20 cellular contexts compared by ENCODE assay signal in genomic region chr6:149847943-149848267, GRCh38. TPM values are rescaled to one million over a fixed set of nuclear protein-coding genes. Genes with fewer than 3 reads are reported as not detected.
A peak's percentile ranks its signal among the peaks of the same experiment; 100 is the strongest.
DNase-seq lines count a peak whose midpoint lies in the region; ATAC-seq, FAIRE-seq and TF ChIP-seq lines count a peak whose summit lies in the region.
"Had no signal": no experiment of that assay in that cellular context is flagged by ENCODE, and none has a peak within 500 bp of the region (broad histone marks: within the 10 kb centered on the region; RNA-seq: fewer than 3 reads in every experiment).

No MANE protein-coding gene starts in this region.

- TF ChIP-seq CTCF in HepG2 (CRISPR knock-in tag; IDR thresholded peaks at IDR 0.05), result no peak
- no peak for TF ChIP-seq CTCF in right lobe of liver (IDR thresholded peaks at IDR 0.05)
- TF ChIP-seq CTCF in VCaP (conservative IDR thresholded peaks at IDR 0.05), result no peak

- CTCF ChIA-PET in HepG2 (lab: Yijun Ruan, JAX; ENCODE audit: low intra/inter-chr PET ratio, low total read pairs), result no interaction called here

- no peak overlapping the region for H3K9ac ChIP-seq in HepG2 (ENCODE audit: insufficient read depth, low read depth, low read length)

- no peaks in the 10 kb centered on the region for H3K9me3 ChIP-seq in HepG2 (ENCODE audit: low read length)
- no peaks in the 10 kb centered on the region for H3K9me3 ChIP-seq in right lobe of liver
- H3K9me3 ChIP-seq: ascending aorta, lower lobe of right lung had no signal

- TF ChIP-seq RAD21 in HepG2 (CRISPR knock-in tag; IDR thresholded peaks at IDR 0.05), result no peak

- H3K27ac ChIP-seq in HepG2 (ENCODE audit: extremely low read length, insufficient read depth, low read length) (no peak overlapping the region), right lobe of liver (no peak overlapping the region), VCaP (peak overlapping the region; percentile 24; the same call in 1 of the 2 replicates)
- H3K27ac ChIP-seq: ascending aorta, coronary artery, lower lobe of right lung had no signal

- DNase-seq in HepG2 (ENCODE audit: low spot score), result no peak
- DNase-seq in right lobe of liver, result no peak
- DNase-seq in kidney tubule cell (ENCODE audit: low spot score), result peak; percentile 71
- DNase-seq in SKM-1 treated with dmso at 0.1 percent for 144 hours (lab: John Stamatoyannopoulos, UW; ENCODE audit: unreplicated experiment), result no peak
- DNase-seq in UCSD-AML1 (lab: John Stamatoyannopoulos, UW; ENCODE audit: unreplicated experiment), result no peak
- DNase-seq in CD1c-positive myeloid dendritic cell (ENCODE audit: extremely low spot score), result no peak
- no peak for DNase-seq in C1 segment of cervical spinal cord (lab: John Stamatoyannopoulos, UW)
- DNase-seq: activated CD8-positive, alpha-beta memory T cell treated with anti-CD3 and anti-CD28 coated beads, Interleukin-2, amount 50 U/mL, for 48 hours; activated gamma-delta T cell treated with Interleukin-2 at 50 U/mL for 16 hours; lower lobe of right lung; MM.1S; naive thymus-derived CD8-positive, alpha-beta T cell; NCI-H510A had no signal

- intact Hi-C loops in HepG2 (cut with micrococcal nuclease; ENCODE audit: unreplicated experiment), result loop anchor here (1.0 kb wide), 1 partner anchor 12 kb away; no protein-coding TSS in a partner anchor
- intact Hi-C loops in right lobe of liver (cut with DNase I), result no loop called here

- ATAC-seq in HepG2, result no peak
- no peak for ATAC-seq in right lobe of liver
- ATAC-seq: naive thymus-derived CD8-positive, alpha-beta T cell had no signal

- no peaks in the 10 kb centered on the region for H3K27me3 ChIP-seq in HepG2 (ENCODE audit: control insufficient read depth in 1 of 2, insufficient read depth in 2 of 2, low read length in 2 of 2)
- no peaks in the 10 kb centered on the region for H3K27me3 ChIP-seq in right lobe of liver
- H3K27me3 ChIP-seq: ascending aorta had no signal

- no peaks in the 10 kb centered on the region for H3K79me2 ChIP-seq in HepG2 (ENCODE audit: insufficient read depth, low read length)

- FAIRE-seq in HepG2 (lab: Jason Lieb, UNC), result no peak
- FAIRE-seq: GM12878, urothelium cell line had no signal

- H4K20me1 ChIP-seq in HepG2 (ENCODE audit: insufficient read depth, low read length), result peaks cover 6% of the 10 kb centered on the region; the same call in 1 of the 2 replicates

- in situ Hi-C loops in HepG2 (cut with HindIII; ENCODE audit: extremely low pct_ligation_motif_present, low pct_unique_long_range_greater_than_20kb), result loop anchor here (10.0 kb wide), 1 partner anchor 157 kb away; no protein-coding TSS in a partner anchor

- H3K4me3 ChIP-seq in HepG2 (replicated peaks in 1 of 3; ENCODE audit: insufficient read depth in 1 of 3, low read depth in 2 of 3, low read length in 3 of 3) (no peak overlapping the region), right lobe of liver (no peak overlapping the region)
- H3K4me3 ChIP-seq: ascending aorta, coronary artery, GM12878, lower lobe of right lung had no signal

- no peak overlapping the region for H2AFZ ChIP-seq in HepG2 (ENCODE audit: low read length)

- no peak overlapping the region for H3K4me2 ChIP-seq in HepG2 (ENCODE audit: low read depth, low read length)

- peaks cover 0 to 31% of the 10 kb centered on the region in 2 experiments; a peak in 3 of 5 replicates for H3K36me3 ChIP-seq in HepG2 (replicated peaks in 1 of 2; ENCODE audit: control insufficient read depth in 1 of 2, insufficient read depth in 2 of 2, low read length in 2 of 2)
- no peaks in the 10 kb centered on the region for H3K36me3 ChIP-seq in right lobe of liver
- H3K36me3 ChIP-seq: ascending aorta, lower lobe of right lung had no signal

- H3K4me1 ChIP-seq in HepG2 (ENCODE audit: insufficient read depth, low read length), result peaks cover 33% of the 10 kb centered on the region
- peaks cover 0 to 6% (median 3%) of the 10 kb centered on the region in 4 donors for H3K4me1 ChIP-seq in right lobe of liver

- no TSS peak for BruUV-seq in HepG2 (replicated peaks; lab: Mats Ljungman, UMichigan)

- WGBS in HepG2 (ENCODE audit: low lambda C conversion rate), result 94% methylated on average over 4 of the region's 4 CpGs
- WGBS in right lobe of liver (ENCODE audit: insufficient coverage, low coverage, low lambda C conversion rate, missing lambda C conversion rate), result 90% methylated on average over 4 of the region's 4 CpGs

- no peak for TF ChIP-seq POLR2A in HepG2 (IDR thresholded peaks at IDR 0.05; ENCODE audit: insufficient read depth in 1 of 2, low read depth in 2 of 2, low read length in 2 of 2)
- TF ChIP-seq POLR2A in right lobe of liver (IDR thresholded peaks at IDR 0.05), result no peak

- TF ChIP-seq EP300 in HepG2 (IDR thresholded peaks at IDR 0.05; ENCODE audit: low read depth in 2 of 2, low read length in 2 of 2) (no peak), HepG2 (CRISPR knock-in tag; IDR thresholded peaks at IDR 0.05; ENCODE audit: borderline replicate concordance) (no peak)

- POLR2A ChIA-PET in HepG2 (lab: Yijun Ruan, JAX), result interaction anchor here (1.5 to 3.3 kb wide), 2 partner anchors 14 to 17 kb away, joined by 6 to 56 read pairs; partner anchors contain the start of gene LRP11

TF ChIP-seq in HepG2, 621 proteins besides CTCF, POLR2A, EP300 and RAD21 (continues in another document):
- TF ChIP-seq HDAC1 (CRISPR knock-in tag; IDR thresholded peaks at IDR 0.05) (0 out of 2 replicates have a peak, but pooled peaks have one; percentile 9), PREB (CRISPR knock-in tag; IDR thresholded peaks at IDR 0.05) (no peak)

RNA-seq across cellular contexts. Expression of gene LRP11, which starts 16.3 kb away (rescaled TPM):
- total RNA-seq in HepG2 (2016; rRNA removed; fragmentation: Illumina TruSeq; extraction: Trizol), result 32.1 and 48.9 TPM in 2 replicates
- 13.6 and 13.7 TPM in 2 replicates for total RNA-seq in HepG2 (2016; cell fraction: cytosol; rRNA removed; fragmentation: Illumina TruSeq; extraction: Trizol; ENCODE audit: low read depth)
- 32.2 and 47.6 TPM in 2 replicates for total RNA-seq in HepG2 (2016; cell fraction: insoluble cytoplasmic fraction; rRNA removed; fragmentation: Illumina TruSeq; extraction: Trizol)
- 24.5 and 28.9 TPM in 2 replicates for total RNA-seq in HepG2 (2016; cell fraction: membrane; rRNA removed; fragmentation: Illumina TruSeq; extraction: Trizol)
- total RNA-seq in HepG2 (2016; cell fraction: nucleus; rRNA removed; fragmentation: Illumina TruSeq; extraction: Trizol), result 41.9 and 47.5 TPM in 2 replicates
- 32.4 and 35.8 TPM in 2 replicates for polyA plus RNA-seq in HepG2 (2011; rRNA removed)
- polyA plus RNA-seq in HepG2 (2011; cell fraction: cytosol; rRNA removed), result 25.8 and 29.0 TPM in 2 replicates
- 17.4 and 23.9 TPM in 2 replicates for polyA plus RNA-seq in HepG2 (2011; cell fraction: nucleus; rRNA removed)
- 41.6 TPM in 2 replicates for polyA plus RNA-seq in HepG2 (2012)
- 5.0 and 5.9 TPM in 2 replicates for polyA plus RNA-seq in HepG2 (2016; cell fraction: cytosol; fragmentation: Illumina TruSeq; extraction: Trizol; ENCODE audit: low read depth)
- 33.9 and 34.7 TPM in 2 replicates for polyA plus RNA-seq in HepG2 (2016; cell fraction: insoluble cytoplasmic fraction; fragmentation: Illumina TruSeq; extraction: Trizol; ENCODE audit: low read depth)
- 16.2 and 18.5 TPM in 2 replicates for polyA plus RNA-seq in HepG2 (2016; cell fraction: membrane; fragmentation: Illumina TruSeq; extraction: Trizol; ENCODE audit: low read depth)
- polyA plus RNA-seq in HepG2 (2016; cell fraction: nucleus; fragmentation: Illumina TruSeq; extraction: Trizol; ENCODE audit: insufficient read depth, low read depth), result 61.0 and 62.4 TPM in 2 replicates
- polyA minus RNA-seq in HepG2 (2011; rRNA and poly(A)+ RNA removed; ENCODE audit: low replicate concordance), result 115 and 160 TPM in 2 replicates
- polyA minus RNA-seq in HepG2 (2011; cell fraction: cytosol; rRNA and poly(A)+ RNA removed), result 33.6 and 36.5 TPM in 2 replicates
- polyA minus RNA-seq in HepG2 (2011; cell fraction: nucleus; rRNA and poly(A)+ RNA removed), result 18.3 and 25.0 TPM in 2 replicates
- total RNA-seq in right lobe of liver, result 10 to 100 TPM in 1 of 6 experiments, 1 to 10 TPM in 5; 6.8 to 11.1 (median 9.3) TPM

RNA-seq across cellular contexts. Expression of gene RAET1E, which starts 50.0 kb away (rescaled TPM):
- total RNA-seq in HepG2 (2016; rRNA removed; fragmentation: Illumina TruSeq; extraction: Trizol), result not detected in 2 replicates
- not detected in 2 replicates for total RNA-seq in HepG2 (2016; cell fraction: cytosol; rRNA removed; fragmentation: Illumina TruSeq; extraction: Trizol; ENCODE audit: low read depth)
- total RNA-seq in HepG2 (2016; cell fraction: insoluble cytoplasmic fraction; rRNA removed; fragmentation: Illumina TruSeq; extraction: Trizol), result not detected in 2 replicates
- total RNA-seq in HepG2 (2016; cell fraction: membrane; rRNA removed; fragmentation: Illumina TruSeq; extraction: Trizol), result not detected in 2 replicates
- not detected in 2 replicates for total RNA-seq in HepG2 (2016; cell fraction: nucleus; rRNA removed; fragmentation: Illumina TruSeq; extraction: Trizol)
- not detected in 2 replicates for polyA plus RNA-seq in HepG2 (2011; rRNA removed)
- polyA plus RNA-seq in HepG2 (2011; cell fraction: cytosol; rRNA removed), result not detected in 2 replicates
- polyA plus RNA-seq in HepG2 (2011; cell fraction: nucleus; rRNA removed), result not detected in 2 replicates
- polyA plus RNA-seq in HepG2 (2012), result not detected in 2 replicates
- not detected in 2 replicates for polyA plus RNA-seq in HepG2 (2016; cell fraction: cytosol; fragmentation: Illumina TruSeq; extraction: Trizol; ENCODE audit: low read depth)
- not detected in 2 replicates for polyA plus RNA-seq in HepG2 (2016; cell fraction: insoluble cytoplasmic fraction; fragmentation: Illumina TruSeq; extraction: Trizol; ENCODE audit: low read depth)
- not detected in 2 replicates for polyA plus RNA-seq in HepG2 (2016; cell fraction: membrane; fragmentation: Illumina TruSeq; extraction: Trizol; ENCODE audit: low read depth)
- not detected in 2 replicates for polyA plus RNA-seq in HepG2 (2016; cell fraction: nucleus; fragmentation: Illumina TruSeq; extraction: Trizol; ENCODE audit: insufficient read depth, low read depth)
- polyA minus RNA-seq in HepG2 (2011; rRNA and poly(A)+ RNA removed; ENCODE audit: low replicate concordance), result 19.1 TPM in 1 of 2 replicates, not detected in the other
- polyA minus RNA-seq in HepG2 (2011; cell fraction: cytosol; rRNA and poly(A)+ RNA removed), result not detected in 2 replicates
- not detected in 2 replicates for polyA minus RNA-seq in HepG2 (2011; cell fraction: nucleus; rRNA and poly(A)+ RNA removed)
- not detected for total RNA-seq in right lobe of liver
- total RNA-seq: ascending aorta; glomerular endothelial cell; GM12878; lower lobe of right lung; naive thymus-derived CD8-positive, alpha-beta T cell; SK-MEL-5 had no signal
- polyA plus RNA-seq: GM12878; naive thymus-derived CD8-positive, alpha-beta T cell had no signal
